Comparison of ENCODE assay signal across 28 cellular contexts in the genomic region with DNA sequence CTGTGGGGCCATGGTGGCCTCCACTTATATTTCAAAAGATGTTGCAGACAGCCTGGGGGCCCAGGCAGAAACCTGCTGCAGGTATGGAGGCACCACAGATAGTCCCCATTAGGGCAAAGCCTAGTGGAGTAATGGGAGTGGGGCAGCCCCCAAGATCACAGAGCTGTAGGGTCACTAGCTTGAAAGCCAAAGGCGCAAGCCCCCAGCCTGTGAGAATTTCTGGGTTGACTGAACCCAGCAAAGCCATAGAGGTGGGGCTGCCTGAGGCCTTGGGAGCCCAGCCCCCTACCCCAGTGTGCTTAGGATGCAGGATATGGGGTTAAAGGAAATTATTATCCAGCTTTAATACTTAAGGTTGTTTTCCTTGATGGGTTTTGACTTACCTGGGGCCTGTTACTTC.
"Had no signal": no experiment of that assay in that cellular context is flagged by ENCODE, and none has a peak within 500 bp of the region (broad histone marks: within the 10 kb centered on the region; RNA-seq: fewer than 3 reads in every experiment).

No MANE protein-coding gene starts in this region.

- DNase-seq: stimulated activated CD4-positive, alpha-beta T cell treated with anti-CD3 and anti-CD28 coated beads, Interleukin-1b, Interleukin-23, amount 100 ng/mL, for 48 hours; stimulated activated CD4-positive, alpha-beta T cell treated with anti-CD3 and anti-CD28 coated beads, Interleukin-2, amount 100 ng/mL, for 24 hours; stimulated activated CD4-positive, alpha-beta T cell treated with anti-CD3 and anti-CD28 coated beads, Interleukin-2, amount 100 ng/mL, for 48 hours; stimulated activated CD4-positive, alpha-beta T cell treated with anti-CD3 and anti-CD28 coated beads, Interleukin-4, amount 100 ng/mL, for 1 hour; stimulated activated CD4-positive, alpha-beta T cell treated with anti-CD3 and anti-CD28 coated beads, Interleukin-4, amount 100 ng/mL, for 24 hours; stimulated activated CD4-positive, alpha-beta T cell treated with anti-CD3 and anti-CD28 coated beads, Interleukin-4, amount 100 ng/mL, for 4 hours; stimulated activated CD8-positive, alpha-beta memory T cell treated with anti-CD3 and anti-CD28 coated beads, Interleukin-4, amount 100 ng/mL, for 48 hours; stimulated activated naive B cell treated with anti-CD40 and anti-IgM and Interleukin-4, amounts not matched to agents 10 μg/mL and 1 μg/mL and 100 μg/mL, for 72 hours; stimulated activated naive CD4-positive, alpha-beta T cell; stimulated activated naive CD4-positive, alpha-beta T cell treated with Interleukin-2 at 50 U/mL for 16 hours; stimulated activated naive CD8-positive, alpha-beta T cell treated with anti-CD3 and anti-CD28 coated beads, Interleukin-15, amount 100 ng/mL, for 72 hours; stimulated activated naive CD8-positive, alpha-beta T cell treated with anti-CD3 and anti-CD28 coated beads, Interleukin-15, Interleukin-2, amounts not matched to agents 100 U/mL and 50 U/mL, for 24 hours; stomach; substantia nigra; testis; thyroid gland; tibial artery; transverse colon; upper lobe of left lung; upper lobe of right lung; uterus had no signal

- FAIRE-seq: urothelium cell line had no signal

- H3K27ac Mint-ChIP-seq: stimulated activated naive B cell treated with anti-CD40 and anti-IgM and Interleukin-4, amounts not matched to agents 10 μg/mL and 1 μg/mL and 100 μg/mL, for 72 hours; stimulated activated naive CD8-positive, alpha-beta T cell treated with anti-CD3 and anti-CD28 coated beads, Interleukin-15, amount 100 ng/mL, for 72 hours; stimulated activated naive CD8-positive, alpha-beta T cell treated with anti-CD3 and anti-CD28 coated beads, Interleukin-15, Interleukin-2, amounts not matched to agents 100 ng/mL and 50 ng/mL, for 24 hours; type B pancreatic cell had no signal

- H3K9me3 Mint-ChIP-seq: stimulated activated naive CD8-positive, alpha-beta T cell treated with anti-CD3 and anti-CD28 coated beads, Interleukin-15, amount 100 ng/mL, for 72 hours; stimulated activated naive CD8-positive, alpha-beta T cell treated with anti-CD3 and anti-CD28 coated beads, Interleukin-15, Interleukin-2, amounts not matched to agents 100 ng/mL and 50 ng/mL, for 24 hours had no signal

- H3K9me3 ChIP-seq: stomach, suprapubic skin, testis, thoracic aorta, thyroid gland, tibial artery, tibial nerve, transverse colon, upper lobe of left lung, upper lobe of right lung, uterus, vagina had no signal

- H3K27me3 ChIP-seq: stomach, suprapubic skin, testis, thyroid gland, tibial artery, tibial nerve, transverse colon, upper lobe of left lung, upper lobe of right lung, uterus, vagina had no signal

- H3K4me3 ChIP-seq: stomach, suprapubic skin, testis, thoracic aorta, thyroid gland, tibial artery, tibial nerve, transverse colon, upper lobe of left lung, upper lobe of right lung, uterus, vagina had no signal

- H3K27ac ChIP-seq: stomach, suprapubic skin, testis, thoracic aorta, thyroid gland, tibial artery, tibial nerve, transverse colon, upper lobe of left lung, upper lobe of right lung, uterus, vagina had no signal

- H3K4me1 ChIP-seq: stomach, suprapubic skin, testis, thyroid gland, tibial artery, tibial nerve, transverse colon, upper lobe of left lung, upper lobe of right lung, uterus, vagina had no signal

- H3K4me1 Mint-ChIP-seq: stimulated activated naive B cell treated with anti-CD40 and anti-IgM and Interleukin-4, amounts not matched to agents 10 μg/mL and 1 μg/mL and 100 μg/mL, for 72 hours; stimulated activated naive CD8-positive, alpha-beta T cell treated with anti-CD3 and anti-CD28 coated beads, Interleukin-15, amount 100 ng/mL, for 72 hours had no signal

- H3K4me3 Mint-ChIP-seq: stimulated activated naive B cell treated with anti-CD40 and anti-IgM and Interleukin-4, amounts not matched to agents 10 μg/mL and 1 μg/mL and 100 μg/mL, for 72 hours; stimulated activated naive CD8-positive, alpha-beta T cell treated with anti-CD3 and anti-CD28 coated beads, Interleukin-15, amount 100 ng/mL, for 72 hours; stimulated activated naive CD8-positive, alpha-beta T cell treated with anti-CD3 and anti-CD28 coated beads, Interleukin-15, Interleukin-2, amounts not matched to agents 100 ng/mL and 50 ng/mL, for 24 hours; type B pancreatic cell had no signal

- H3K36me3 Mint-ChIP-seq: stimulated activated naive B cell treated with anti-CD40 and anti-IgM and Interleukin-4, amounts not matched to agents 10 μg/mL and 1 μg/mL and 100 μg/mL, for 72 hours; type B pancreatic cell had no signal

- ATAC-seq: stimulated activated naive B cell treated with anti-CD40 and anti-IgM and Interleukin-4, amounts not matched to agents 10 μg/mL and 1 μg/mL and 100 μg/mL, for 72 hours; stimulated activated naive CD8-positive, alpha-beta T cell treated with anti-CD3 and anti-CD28 coated beads, Interleukin-15, amount 100 ng/mL, for 72 hours; stimulated activated naive CD8-positive, alpha-beta T cell treated with anti-CD3 and anti-CD28 coated beads, Interleukin-15, Interleukin-2, amounts not matched to agents 100 U/mL and 50 U/mL, for 24 hours; upper lobe of right lung had no signal

- H3K27me3 Mint-ChIP-seq: stimulated activated naive B cell treated with anti-CD40 and anti-IgM and Interleukin-4, amounts not matched to agents 10 μg/mL and 1 μg/mL and 100 μg/mL, for 72 hours; stimulated activated naive CD8-positive, alpha-beta T cell treated with anti-CD3 and anti-CD28 coated beads, Interleukin-15, amount 100 ng/mL, for 72 hours; stimulated activated naive CD8-positive, alpha-beta T cell treated with anti-CD3 and anti-CD28 coated beads, Interleukin-15, Interleukin-2, amounts not matched to agents 100 ng/mL and 50 ng/mL, for 24 hours; type B pancreatic cell had no signal

- H3K36me3 ChIP-seq: stomach, suprapubic skin, thoracic aorta, thyroid gland, tibial artery, tibial nerve, transverse colon, upper lobe of left lung, upper lobe of right lung, uterus, vagina had no signal
